9 cellular contexts compared by ENCODE assay signal in genomic region chr9:95409650-95410426, GRCh38.
DNase-seq lines count a peak whose midpoint lies in the region; ATAC-seq, FAIRE-seq and TF ChIP-seq lines count a peak whose summit lies in the region.
"Had no signal": no experiment of that assay in that cellular context is flagged by ENCODE, and none has a peak within 500 bp of the region (broad histone marks: within the 10 kb centered on the region; RNA-seq: fewer than 3 reads in every experiment).

No MANE protein-coding gene starts in this region.

- no peak overlapping the region for H3K4me3 ChIP-seq in H1 (ENCODE audit: extremely low read depth in 1 of 4, insufficient read depth in 2 of 4, low read depth in 3 of 4, low read length in 4 of 4)
- H3K4me3 ChIP-seq in ovary: no peak overlapping the region

- no peak overlapping the region for H4K91ac ChIP-seq in H1 (replicated peaks; ENCODE audit: insufficient read length, low read length)

- no peaks in the 10 kb centered on the region for H3K79me1 ChIP-seq in H1 (ENCODE audit: low read depth, low read length)

- WGBS in H1 (ENCODE audit: extremely low coverage in 1 of 2, insufficient coverage in 1 of 2, insufficient read length in 1 of 2, insufficient replicate concordance in 2 of 2, low coverage in 1 of 2, low lambda C conversion rate in 2 of 2, missing lambda C conversion rate in 1 of 2), 2 experiments: 87% methylated on average over 6 of the region's 6 CpGs; no CpG with 5 or more reads in 1 of the 2 experiments
- 33 to 44% (median 35%) methylated on average over 6 of the region's 6 CpGs for WGBS in ovary, 3 donors

- no peak overlapping the region for H3K4ac ChIP-seq in H1 (replicated peaks; ENCODE audit: insufficient read length, low read depth, low read length)

- no peak overlapping the region for H4K5ac ChIP-seq in H1 (ENCODE audit: insufficient read length, low read depth, low read length)

- no peak overlapping the region for H3K4me2 ChIP-seq in H1 (ENCODE audit: insufficient read depth in 1 of 2, low read depth in 2 of 2, low read length in 2 of 2)

- no peak overlapping the region for H3K14ac ChIP-seq in H1 (ENCODE audit: insufficient read length)

- no peak overlapping the region for H2BK120ac ChIP-seq in H1 (replicated peaks; ENCODE audit: low read depth, low read length)

- peak; percentile 50 for DNase-seq in GM04503 (ENCODE audit: low read depth)
- peak; percentile 8 for DNase-seq in NCI-H226
- DNase-seq in H1 (ENCODE audit: low read depth in 1 of 2, low spot score in 2 of 2): no peak
- DNase-seq in non-pigmented ciliary epithelial cell (ENCODE audit: low read depth): peak; percentile 30
- no peak for DNase-seq in ovary
- no peak for DNase-seq in effector CD8-positive, alpha-beta T cell (lab: John Stamatoyannopoulos, UW)
- no peak for DNase-seq in DMS79 (lab: John Stamatoyannopoulos, UW)
- DNase-seq: activated CD4-positive, alpha-beta T cell treated with anti-CD3 and anti-CD28 coated beads, Interleukin-2, amount 50 U/mL, for 48 hours had no signal

- H4K20me1 ChIP-seq in H1 (replicated peaks in 1 of 2; ENCODE audit: control insufficient read depth in 1 of 2, insufficient read depth in 2 of 2, low read length in 2 of 2): no peaks in the 10 kb centered on the region

- TF ChIP-seq RAD21 in H1 (IDR thresholded peaks at IDR 0.05 in 1 of 2, conservative IDR thresholded peaks at IDR 0.05 in 1 of 2; ENCODE audit: low read depth in 2 of 2, low read length in 2 of 2): no peak

- ATAC-seq in HG02870 (IDR thresholded peaks at IDR 0.05; ENCODE audit: unreplicated experiment): no peak

- no peak overlapping the region for H3K23ac ChIP-seq in H1 (ENCODE audit: insufficient read length)

- H3K27ac ChIP-seq in H1 (ENCODE audit: low read depth, low read length) (no peak overlapping the region), ovary (no peak overlapping the region)

- FAIRE-seq in H1 (lab: Jason Lieb, UNC): no peak

- no peak overlapping the region for H2BK5ac ChIP-seq in H1 (ENCODE audit: low read depth, low read length)

- H3K23me2 ChIP-seq in H1 (ENCODE audit: low read depth, low read length): no peaks in the 10 kb centered on the region

- H3K36me3 ChIP-seq in H1 (ENCODE audit: control insufficient read depth in 2 of 4, insufficient read depth in 4 of 4, low read length in 3 of 4): no peaks in the 10 kb centered on the region
- no peaks in the 10 kb centered on the region for H3K36me3 ChIP-seq in ovary

- H3K56ac ChIP-seq in H1 (replicated peaks; ENCODE audit: insufficient read length, low read depth, low read length): no peak overlapping the region

- TF ChIP-seq CTCF in H1 (IDR thresholded peaks at IDR 0.05; ENCODE audit: control extremely low read depth in 1 of 3, insufficient read depth in 1 of 3, low read depth in 1 of 3, low read length in 3 of 3) (no peak), ovary (IDR thresholded peaks at IDR 0.05) (no peak)

- H2AFZ ChIP-seq in H1 (ENCODE audit: low read length): no peak overlapping the region

- CTCF ChIA-PET in H1 (lab: Charles Lee; ENCODE audit: partially characterized antibody): interaction anchor here (0.6 kb wide), 1 partner anchor 1095 kb away, joined by 3 read pairs; no protein-coding TSS in a partner anchor

- no peak overlapping the region for H3K9ac ChIP-seq in H1 (replicated peaks in 1 of 4; ENCODE audit: extremely low read depth in 1 of 4, low read depth in 3 of 4, low read length in 3 of 4)

- no peak overlapping the region for H2BK15ac ChIP-seq in H1 (ENCODE audit: low read length)

- H3K79me2 ChIP-seq in H1 (ENCODE audit: control insufficient read depth in 1 of 2, insufficient read depth in 2 of 2, low read length in 2 of 2): no peaks in the 10 kb centered on the region

- H3K9me3 ChIP-seq in H1 (ENCODE audit: insufficient read depth in 2 of 2, low read depth in 1 of 2, low read length in 1 of 2) (no peaks in the 10 kb centered on the region), ovary (no peaks in the 10 kb centered on the region)

- H3K18ac ChIP-seq in H1 (ENCODE audit: extremely low read depth, low read length): no peak overlapping the region

- H2BK12ac ChIP-seq in H1 (ENCODE audit: low read depth, low read length): no peak overlapping the region

- TF ChIP-seq POLR2A in H1 (IDR thresholded peaks at IDR 0.05; ENCODE audit: control extremely low read depth in 1 of 2, low read depth in 2 of 2, low read length in 2 of 2) (no peak), ovary (IDR thresholded peaks at IDR 0.05) (no peak)

- no peak overlapping the region for H4K8ac ChIP-seq in H1 (ENCODE audit: extremely low read depth, insufficient read depth, low read length)

- POLR2A ChIA-PET in H1 (lab: Charles Lee; ENCODE audit: partially characterized antibody): no interaction called here

- intact Hi-C loops in ovary (cut with DNase I): no loop called here

- H2BK20ac ChIP-seq in H1 (ENCODE audit: low read length): no peak overlapping the region

- H3K4me1 ChIP-seq in H1 (replicated peaks in 1 of 4; ENCODE audit: control insufficient read depth in 3 of 4, insufficient read depth in 4 of 4, low read length in 3 of 4) (no peaks in the 10 kb centered on the region; a peak in 1 of 7 replicates), ovary (ENCODE audit: insufficient read depth) (peaks cover 3% of the 10 kb centered on the region)

- no peak overlapping the region for H2AK5ac ChIP-seq in H1 (ENCODE audit: low read depth, low read length)

- no peaks in the 10 kb centered on the region for H3K27me3 ChIP-seq in H1 (replicated peaks in 1 of 4; ENCODE audit: control insufficient read depth in 3 of 4, extremely low read depth in 1 of 4, insufficient read depth in 3 of 4, low read length in 3 of 4)
- no peaks in the 10 kb centered on the region for H3K27me3 ChIP-seq in ovary

- TF ChIP-seq EP300 in H1 (IDR thresholded peaks at IDR 0.05; ENCODE audit: borderline replicate concordance in 1 of 2, low read depth in 2 of 2, low read length in 2 of 2): no peak
- no peak for TF ChIP-seq EP300 in ovary (IDR thresholded peaks at IDR 0.05)

TF ChIP-seq in H1, 55 proteins besides CTCF, POLR2A, EP300 and RAD21:
- TF ChIP-seq RFX5 (IDR thresholded peaks at IDR 0.05; ENCODE audit: borderline replicate concordance, low read depth, low read length) (no peak), KDM4A (IDR thresholded peaks at IDR 0.05; ENCODE audit: low read depth, low read length, severe bottlenecking) (no peak), CEBPB (IDR thresholded peaks at IDR 0.05; ENCODE audit: low read depth, low read length) (peak; percentile 70; the same call in 1 of the 2 replicates)
TF ChIP-seq in H1: peak in this region for 1.

Comparison
In these comparisons a context has a peak if more than half of its experiments do, and no peak if none do; other contexts are left out.
1. DNase-seq: peak in GM04503 (single experiment), NCI-H226 (single experiment) and non-pigmented ciliary epithelial cell (single experiment); none in H1 (0 of 2), ovary (0 of 5), effector CD8-positive, alpha-beta T cell (single experiment) and DMS79 (single experiment).